ENCODE assay signal across 17 cellular contexts in the genomic region with DNA sequence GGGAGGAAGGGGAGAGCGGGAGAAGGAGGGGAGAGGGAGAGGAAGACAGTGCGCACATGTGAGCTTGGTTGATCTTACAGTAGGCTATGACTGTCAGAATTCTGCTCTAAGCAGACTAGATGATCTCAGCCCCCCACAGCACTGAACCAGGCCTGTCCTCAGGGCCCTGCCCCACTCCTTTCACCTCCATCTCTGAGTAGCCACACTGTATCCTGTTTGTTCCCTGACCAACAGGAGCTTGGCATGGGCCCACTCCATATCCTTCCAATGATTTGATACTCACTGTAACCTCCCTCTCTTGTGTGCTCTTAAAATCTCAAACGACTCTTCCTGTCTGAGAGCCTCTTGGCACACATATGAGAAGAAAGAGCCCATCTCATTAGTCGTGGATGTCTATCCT.
DNase-seq lines count a peak whose midpoint lies in the region; ATAC-seq and TF ChIP-seq lines count a peak whose summit lies in the region.
"Had no signal": no experiment of that assay in that cellular context is flagged by ENCODE, and none has a peak within 500 bp of the region (broad histone marks: within the 10 kb centered on the region; RNA-seq: fewer than 3 reads in every experiment).

No MANE protein-coding gene starts in this region.

- peaks cover 9% of the 10 kb centered on the region for H3K4me1 Mint-ChIP-seq in activated CD4-positive, alpha-beta T cell treated with anti-CD3 and anti-CD28 coated beads, Interleukin-2, amount 10 ng/mL, durations not matched to agents 24 days and 14 days
- peaks cover 23% of the 10 kb centered on the region for H3K4me1 Mint-ChIP-seq in glutamatergic neuron (ENCODE audit: low read depth, unreplicated experiment)

- peak; percentile 49 for DNase-seq in activated CD4-positive, alpha-beta T cell treated with anti-CD3 and anti-CD28 coated beads, Interleukin-2, amount 10 ng/mL, durations not matched to agents 24 days and 14 days
- DNase-seq in activated CD4-positive, alpha-beta T cell treated with anti-CD3 and anti-CD28 coated beads for 4 hours, result no peak
- DNase-seq in GM13976 (ENCODE audit: low spot score) (peak; percentile 8), glutamatergic neuron (no peak), HuH-7 (ENCODE audit: low spot score) (no peak), NAMALWA (ENCODE audit: low spot score) (no peak)
- DNase-seq: AML-193; CD4-positive, alpha-beta T cell; DND-41; GDM1; NCI-H1417 treated with DMSO at 0.1 percent for 48 hours; NCI-H2107; NCI-H446; NCI-H748 treated with DMSO at 0.1 percent for 48 hours had no signal

- no peaks in the 10 kb centered on the region for H3K36me3 ChIP-seq in BLaER1 treated with 17β-estradiol and CSF1 and Interleukin-3, amounts not matched to agents 10 nM and 100 nM

- peaks cover 4% of the 10 kb centered on the region for H3K36me3 Mint-ChIP-seq in activated CD4-positive, alpha-beta T cell treated with anti-CD3 and anti-CD28 coated beads, Interleukin-2, amount 10 ng/mL, durations not matched to agents 24 days and 14 days (ENCODE audit: low read depth)
- no peaks in the 10 kb centered on the region for H3K36me3 Mint-ChIP-seq in glutamatergic neuron (ENCODE audit: unreplicated experiment)

- H3K27ac ChIP-seq in BLaER1 treated with 17β-estradiol and CSF1 and Interleukin-3, amounts not matched to agents 10 nM and 100 nM, result 0 out of 22 replicates have a peak overlapping the region, but pooled peaks of 1 of the 11 experiments have one; percentile 64
- H3K27ac ChIP-seq: KMS-11 had no signal

- peaks cover 0 to 20% (median 9%) of the 10 kb centered on the region in 11 experiments; a peak in 8 of 22 replicates for H3K9me3 ChIP-seq in BLaER1 treated with 17β-estradiol and CSF1 and Interleukin-3, amounts not matched to agents 10 nM and 100 nM (replicated peaks in 1 of 11)

- H3K4me2 ChIP-seq in BLaER1 treated with 17β-estradiol and CSF1 and Interleukin-3, amounts not matched to agents 10 nM and 100 nM, result peak overlapping the region; percentile 75 to 96 (median 88)
- H3K4me2 ChIP-seq: KMS-11 had no signal

- no peak for ATAC-seq in HG02678 (IDR thresholded peaks at IDR 0.05; ENCODE audit: unreplicated experiment)

- H3K27me3 Mint-ChIP-seq in activated CD4-positive, alpha-beta T cell treated with anti-CD3 and anti-CD28 coated beads, Interleukin-2, amount 10 ng/mL, durations not matched to agents 24 days and 14 days, result no peaks in the 10 kb centered on the region
- H3K27me3 Mint-ChIP-seq in glutamatergic neuron (ENCODE audit: unreplicated experiment), result peaks cover 17% of the 10 kb centered on the region
- H3K27me3 Mint-ChIP-seq: CD4-positive, alpha-beta T cell had no signal

- intact Hi-C loops in activated CD4-positive, alpha-beta T cell treated with anti-CD3 and anti-CD28 coated beads, Interleukin-2, amount 10 ng/mL, durations not matched to agents 24 days and 14 days (cut with micrococcal nuclease), result loop anchor here (5.0 kb wide), 1 partner anchor 601 kb away; no protein-coding TSS in a partner anchor

- no peak overlapping the region for H3K4me3 Mint-ChIP-seq in activated CD4-positive, alpha-beta T cell treated with anti-CD3 and anti-CD28 coated beads, Interleukin-2, amount 10 ng/mL, durations not matched to agents 24 days and 14 days
- H3K4me3 Mint-ChIP-seq in glutamatergic neuron (ENCODE audit: unreplicated experiment), result no peak overlapping the region
- H3K4me3 Mint-ChIP-seq: CD4-positive, alpha-beta T cell had no signal

- no peaks in the 10 kb centered on the region for H3K9me3 Mint-ChIP-seq in activated CD4-positive, alpha-beta T cell treated with anti-CD3 and anti-CD28 coated beads, Interleukin-2, amount 10 ng/mL, durations not matched to agents 24 days and 14 days
- H3K9me3 Mint-ChIP-seq in glutamatergic neuron (ENCODE audit: unreplicated experiment), result peaks cover 9% of the 10 kb centered on the region
- H3K9me3 Mint-ChIP-seq: CD4-positive, alpha-beta T cell had no signal

- H3K27ac Mint-ChIP-seq in activated CD4-positive, alpha-beta T cell treated with anti-CD3 and anti-CD28 coated beads, Interleukin-2, amount 10 ng/mL, durations not matched to agents 24 days and 14 days, result no peak overlapping the region
- peak overlapping the region; percentile 82 for H3K27ac Mint-ChIP-seq in glutamatergic neuron (ENCODE audit: unreplicated experiment)
- H3K27ac Mint-ChIP-seq: CD4-positive, alpha-beta T cell had no signal

- H4K20me1 ChIP-seq in BLaER1 treated with 17β-estradiol and CSF1 and Interleukin-3, amounts not matched to agents 10 nM and 100 nM, result 0 out of 22 replicates have a peak, but pooled peaks cover 0 to 6% (median 0%) of the 10 kb centered on the region in 11 experiments

- no peak for TF ChIP-seq CTCF in GM13976 (IDR thresholded peaks at IDR 0.05; ENCODE audit: borderline replicate concordance, control extremely low read depth, extremely low read depth, insufficient read depth, missing control alignments)
- TF ChIP-seq CTCF in glutamatergic neuron (IDR thresholded peaks at IDR 0.05; ENCODE audit: partially characterized antibody, unreplicated experiment), result no peak

- in situ Hi-C loops in GM13976 (cut with MboI; ENCODE audit: low sequenced_read_pairs, unreplicated experiment), result no loop called here

- H3K9ac ChIP-seq in BLaER1 treated with 17β-estradiol and CSF1 and Interleukin-3, amounts not matched to agents 10 nM and 100 nM, result no peak overlapping the region
- H3K9ac ChIP-seq: KMS-11 had no signal

- peaks cover 48 to 64% (median 59%) of the 10 kb centered on the region in 10 experiments for H3K4me1 ChIP-seq in BLaER1 treated with 17β-estradiol and CSF1 and Interleukin-3, amounts not matched to agents 10 nM and 100 nM

- no peak overlapping the region for H3K4me3 ChIP-seq in BLaER1 treated with 17β-estradiol and CSF1 and Interleukin-3, amounts not matched to agents 10 nM and 100 nM

- H3K27me3 ChIP-seq in BLaER1 treated with 17β-estradiol and CSF1 and Interleukin-3, amounts not matched to agents 10 nM and 100 nM, result no peaks in the 10 kb centered on the region

Comparison
In these comparisons a context has a peak if more than half of its experiments do, and no peak if none do; other contexts are left out.
1. DNase-seq: peak in activated CD4-positive, alpha-beta T cell treated with anti-CD3 and anti-CD28 coated beads, Interleukin-2, amount 10 ng/mL, durations not matched to agents 24 days and 14 days (single experiment) and GM13976 (single experiment); none in activated CD4-positive, alpha-beta T cell treated with anti-CD3 and anti-CD28 coated beads for 4 hours (0 of 2), glutamatergic neuron (single experiment), HuH-7 (single experiment) and NAMALWA (single experiment).